In the genomic region with DNA sequence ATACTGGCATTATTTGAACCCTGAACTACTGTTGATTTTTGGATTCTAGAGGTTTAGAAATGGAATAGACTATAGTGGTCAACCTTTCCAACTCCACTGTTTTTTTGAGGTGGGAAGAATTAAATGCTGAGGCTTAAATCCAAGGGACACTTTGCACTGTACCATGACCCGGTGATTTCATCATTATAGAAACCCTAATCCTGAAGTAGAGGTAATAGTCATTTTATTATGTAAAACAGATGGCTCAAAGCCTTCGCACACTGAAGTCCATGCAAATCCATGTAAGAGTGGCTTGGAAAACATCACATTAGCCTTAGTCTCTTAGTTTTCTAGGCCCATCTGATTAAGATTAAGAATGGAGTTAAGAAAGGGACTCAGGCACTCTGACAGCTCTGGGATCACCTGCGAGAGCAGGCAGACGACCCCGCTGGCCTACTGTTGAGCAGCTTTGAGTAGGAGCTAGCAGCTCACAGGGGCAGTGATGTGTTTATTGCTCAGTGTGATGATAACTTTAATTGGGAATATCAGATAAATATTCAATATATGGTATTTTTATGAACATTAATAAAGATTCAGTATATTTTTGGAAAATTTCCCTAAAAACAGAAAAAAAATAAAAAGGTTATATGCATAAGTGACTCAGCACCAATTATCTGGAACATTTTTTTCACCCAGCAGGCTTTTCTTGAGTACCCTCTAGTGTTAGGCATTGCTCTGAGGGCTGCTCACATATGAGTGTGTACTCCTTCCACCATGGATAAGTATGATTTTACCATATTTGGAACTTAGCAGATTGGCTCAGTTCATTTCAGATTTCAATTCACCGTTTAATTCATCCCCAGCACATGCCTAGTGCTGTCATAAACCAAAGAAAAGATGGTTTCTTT, we compare ENCODE assay signal across 11 cellular contexts. TPM values are rescaled to one million over a fixed set of nuclear protein-coding genes. Genes with fewer than 3 reads are reported as not detected.
DNase-seq lines count a peak whose midpoint lies in the region; ATAC-seq and TF ChIP-seq lines count a peak whose summit lies in the region.
"Had no signal": no experiment of that assay in that cellular context is flagged by ENCODE, and none has a peak within 500 bp of the region (broad histone marks: within the 10 kb centered on the region; RNA-seq: fewer than 3 reads in every experiment).

No MANE protein-coding gene starts in this region.

- H3K36me3 Mint-ChIP-seq in CD8-positive, alpha-beta memory T cell, result peaks cover 0 to 5% (median 0%) of the 10 kb centered on the region in 3 donors
- no peaks in the 10 kb centered on the region; a peak in 2 of 7 replicates for H3K36me3 Mint-ChIP-seq in H9 (ENCODE audit: insufficient read depth in 1 of 3, low read depth in 3 of 3)

- peaks cover 26 to 34% (median 32%) of the 10 kb centered on the region in 3 donors for H3K4me1 Mint-ChIP-seq in CD8-positive, alpha-beta memory T cell
- peaks cover 15 to 20% of the 10 kb centered on the region in 2 experiments for H3K4me1 Mint-ChIP-seq in H9

- no peak overlapping the region for H3K4me3 ChIP-seq in CD8-positive, alpha-beta memory T cell (ENCODE audit: low read length)
- H3K4me3 ChIP-seq in Panc1 (ENCODE audit: low read depth in 2 of 2, low read length in 2 of 2) (no peak overlapping the region), fibroblast of pulmonary artery (replicated peaks; ENCODE audit: low read depth, low read length) (no peak overlapping the region)

- no TSS peak for BruUV-seq in Panc1 (replicated peaks; lab: Mats Ljungman, UMichigan)

- H3K23me2 ChIP-seq in H9 (ENCODE audit: insufficient read length, low read depth, low read length, poor library complexity, severe bottlenecking), result no peaks in the 10 kb centered on the region

- no peaks in the 10 kb centered on the region for H3K79me1 ChIP-seq in H9 (ENCODE audit: insufficient read depth, low read depth, low read length, poor library complexity, severe bottlenecking)

- H3K4me2 ChIP-seq in H9 (ENCODE audit: insufficient read depth, insufficient read length, low read length), result no peak overlapping the region

- H4K91ac ChIP-seq in H9 (ENCODE audit: insufficient read length, low read depth, low read length), result no peak overlapping the region

- no peak overlapping the region for H2BK15ac ChIP-seq in H9 (ENCODE audit: low read depth, low read length)

- peak overlapping the region; percentile 0 for H3K9ac ChIP-seq in H9 (ENCODE audit: extremely low read depth, insufficient read length, low read length)

- CTCF ChIA-PET in CD8-positive, alpha-beta memory T cell (lab: Charles Lee), result interaction anchor here (1.0 to 1.5 kb wide), 2 partner anchors 10 to 14 kb away, joined by 3 read pairs; a partner anchor contains a TSS
- CTCF ChIA-PET in Panc1 (lab: Charles Lee), result no interaction called here

- no peak overlapping the region for H3T11ph ChIP-seq in H9 (ENCODE audit: low read length)

- ATAC-seq in Panc1 (no peak), GM21717 (IDR thresholded peaks at IDR 0.05; ENCODE audit: unreplicated experiment) (no peak), GM19035 (IDR thresholded peaks at IDR 0.05; ENCODE audit: unreplicated experiment) (no peak)
- ATAC-seq: sciatic nerve had no signal

- no peak for DNase-seq in CD8-positive, alpha-beta memory T cell
- DNase-seq in H9 (no peak), Panc1 (ENCODE audit: low read depth, low spot score) (no peak), fibroblast of pulmonary artery (ENCODE audit: low read depth) (peak; percentile 33), cerebellum (ENCODE audit: low spot score) (no peak), NCI-H1694 (lab: John Stamatoyannopoulos, UW) (no peak)
- DNase-seq: kidney, NCI-H226 had no signal

- no peaks in the 10 kb centered on the region for H3K36me3 ChIP-seq in CD8-positive, alpha-beta memory T cell (ENCODE audit: insufficient read depth, low read length)
- H3K36me3 ChIP-seq in Panc1 (ENCODE audit: control insufficient read depth, insufficient read depth, low read length), result no peaks in the 10 kb centered on the region

- POLR2A ChIA-PET in CD8-positive, alpha-beta memory T cell (lab: Charles Lee), result no interaction called here
- POLR2A ChIA-PET in Panc1 (lab: Charles Lee), result no interaction called here

- H4K5ac ChIP-seq in H9 (ENCODE audit: insufficient read length, low read depth, low read length), result no peak overlapping the region

- no peak overlapping the region for H2BK12ac ChIP-seq in H9 (ENCODE audit: insufficient read length, low read depth, low read length)

- H3K27me3 ChIP-seq in CD8-positive, alpha-beta memory T cell (ENCODE audit: insufficient read depth, low read length, poor library complexity, severe bottlenecking), result no peaks in the 10 kb centered on the region
- H3K27me3 ChIP-seq in H9 (ENCODE audit: insufficient read depth, low read length) (no peaks in the 10 kb centered on the region), Panc1 (ENCODE audit: control insufficient read depth, insufficient read depth, low read length) (no peaks in the 10 kb centered on the region)

- no peaks in the 10 kb centered on the region for H3K9me3 ChIP-seq in CD8-positive, alpha-beta memory T cell (ENCODE audit: low read length)
- no peaks in the 10 kb centered on the region for H3K9me3 ChIP-seq in H9 (ENCODE audit: control insufficient read depth, low read depth, low read length)
- no peaks in the 10 kb centered on the region for H3K9me3 ChIP-seq in Panc1 (ENCODE audit: control insufficient read depth, insufficient read depth, low read depth, low read length)

- H4K20me1 ChIP-seq in H9 (ENCODE audit: control insufficient read depth, insufficient read depth, insufficient read length), result no peaks in the 10 kb centered on the region

- peaks cover 4% of the 10 kb centered on the region; the same call in 1 of the 2 replicates for H3K79me2 ChIP-seq in H9 (ENCODE audit: insufficient read depth, low read length)

- TF ChIP-seq CTCF in H9 (conservative IDR thresholded peaks at IDR 0.05) (no peak), Panc1 (IDR thresholded peaks at IDR 0.05) (no peak), fibroblast of pulmonary artery (IDR thresholded peaks at IDR 0.05; ENCODE audit: low read length, missing control alignments) (peak; percentile 14)

- H3K4ac ChIP-seq in H9 (ENCODE audit: low read depth, low read length), result no peak overlapping the region

- peak overlapping the region in 1 of 8 donors; percentile 73 for H3K27ac Mint-ChIP-seq in CD8-positive, alpha-beta memory T cell
- peak overlapping the region in 2 of 3 experiments; percentile 54 to 83; a peak in 4 of 7 replicates for H3K27ac Mint-ChIP-seq in H9

- in situ Hi-C loops in Panc1 (cut with HindIII; ENCODE audit: low pct_unique_long_range_greater_than_20kb, low sequenced_read_pairs), result no loop called here

- H3K56ac ChIP-seq in H9 (ENCODE audit: insufficient read length, low read depth, low read length), result no peak overlapping the region

- no peak overlapping the region for H2BK120ac ChIP-seq in H9 (ENCODE audit: low read depth, low read length, poor library complexity, severe bottlenecking)

- H4K8ac ChIP-seq in H9 (replicated peaks; ENCODE audit: insufficient read length, low read depth, low read length), result no peak overlapping the region

- no peak overlapping the region for H2AK5ac ChIP-seq in H9 (ENCODE audit: insufficient read length, low read length)

- no peaks in the 10 kb centered on the region for H3K9me3 Mint-ChIP-seq in CD8-positive, alpha-beta memory T cell
- no peaks in the 10 kb centered on the region for H3K9me3 Mint-ChIP-seq in H9

- H3K18ac ChIP-seq in H9 (ENCODE audit: insufficient read length, low read depth, low read length), result no peak overlapping the region

- H3K23ac ChIP-seq in H9 (ENCODE audit: insufficient read length, low read depth, low read length), result no peak overlapping the region

- H3K4me1 ChIP-seq in CD8-positive, alpha-beta memory T cell (ENCODE audit: insufficient read depth, low read length), result peaks cover 13% of the 10 kb centered on the region
- H3K4me1 ChIP-seq in H9 (ENCODE audit: insufficient read depth, low read length), result no peaks in the 10 kb centered on the region; the same call in 1 of the 2 replicates
- peaks cover 14% of the 10 kb centered on the region for H3K4me1 ChIP-seq in Panc1 (ENCODE audit: control insufficient read depth, insufficient read depth, low read length)

- H2BK5ac ChIP-seq in H9 (ENCODE audit: insufficient read length, low read length), result no peak overlapping the region

- no peak overlapping the region for H2BK20ac ChIP-seq in H9 (ENCODE audit: low read depth, low read length, poor library complexity, severe bottlenecking)

- no peak overlapping the region for H3K27ac ChIP-seq in CD8-positive, alpha-beta memory T cell (ENCODE audit: low read depth, low read length)
- H3K27ac ChIP-seq in H9 (ENCODE audit: insufficient read length, low read depth, low read length) (no peak overlapping the region), Panc1 (ENCODE audit: low read length) (peak overlapping the region; percentile 55; the same call in 1 of the 2 replicates)

- peak overlapping the region in 4 of 7 donors; percentile 5 to 75 (median 28) for H3K4me3 Mint-ChIP-seq in CD8-positive, alpha-beta memory T cell
- H3K4me3 Mint-ChIP-seq in H9, result no peak overlapping the region

- no peak overlapping the region for H3K14ac ChIP-seq in H9 (ENCODE audit: insufficient read depth, low read length)

- intact Hi-C loops in Panc1 (cut with micrococcal nuclease; ENCODE audit: unreplicated experiment), result no loop called here

- H3K27me3 Mint-ChIP-seq in CD8-positive, alpha-beta memory T cell, result no peaks in the 10 kb centered on the region
- no peaks in the 10 kb centered on the region for H3K27me3 Mint-ChIP-seq in H9 (ENCODE audit: low read depth)

- no CpG with 5 or more reads among the region's 6 CpGs for WGBS in H9 (ENCODE audit: extremely low coverage, insufficient read length, low lambda C conversion rate)

- no peak overlapping the region for H2AFZ ChIP-seq in H9 (ENCODE audit: low read length)

RNA-seq across cellular contexts. Expression of a gene that starts 13.4 kb away (rescaled TPM):
- total RNA-seq in CD8-positive, alpha-beta memory T cell, result 1 to 10 TPM; 7.0 to 8.0 TPM
- 1.5 TPM for polyA plus RNA-seq in CD8-positive, alpha-beta memory T cell
- total RNA-seq in H9 (2021) (7.1 and 7.9 TPM in 2 replicates), Panc1 (2021; ENCODE audit: unreplicated experiment) (5.4 TPM), cerebellum (11.4 TPM)
- polyA plus RNA-seq in Panc1 (2012; ENCODE audit: insufficient read length), result 1.6 TPM

RNA-seq across cellular contexts. Expression of a gene that starts 14.5 kb away (rescaled TPM):
- 1 to 10 TPM; 7.7 to 8.2 TPM for total RNA-seq in CD8-positive, alpha-beta memory T cell
- polyA plus RNA-seq in CD8-positive, alpha-beta memory T cell, result 37.7 TPM
- total RNA-seq in H9 (2021) (10.6 and 11.6 TPM in 2 replicates), Panc1 (2021; ENCODE audit: unreplicated experiment) (15.6 TPM), cerebellum (21.5 TPM)
- 11.9 TPM for polyA plus RNA-seq in Panc1 (2012; ENCODE audit: insufficient read length)

Comparison
In these comparisons a context has a peak if more than half of its experiments do, and no peak if none do; other contexts are left out.
1. H3K4me3 Mint-ChIP-seq: peak in CD8-positive, alpha-beta memory T cell (4 of 7); none in H9 (0 of 2).